Comparison of ENCODE assay signal across 17 cellular contexts in the genomic region with DNA sequence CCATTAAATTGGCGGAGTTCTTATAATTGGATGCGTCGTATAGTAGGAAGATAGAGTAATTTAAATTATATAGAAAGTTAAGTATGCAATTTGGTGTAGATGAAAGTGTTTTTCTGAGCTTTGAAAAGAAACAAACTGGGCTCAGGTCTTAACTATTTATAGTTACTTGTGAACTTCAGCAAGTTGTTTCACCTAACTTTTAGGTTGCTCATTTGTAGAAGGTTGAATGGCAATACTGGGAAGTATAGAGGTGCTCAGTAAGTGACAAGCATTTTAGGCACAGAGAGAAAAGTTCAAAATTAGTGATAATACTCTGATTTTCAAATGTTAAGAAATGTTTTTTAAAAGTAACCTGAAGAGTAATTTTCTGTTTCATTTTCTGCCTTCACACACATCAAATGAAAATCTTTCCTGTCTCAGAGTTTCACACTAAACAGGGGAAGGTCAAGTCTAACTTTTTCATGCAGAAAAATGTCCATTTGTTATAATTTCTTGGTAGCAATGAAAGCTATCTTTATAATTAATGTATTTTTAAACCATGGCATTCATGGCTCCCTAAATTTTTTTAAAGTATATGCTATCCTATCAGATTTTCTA.
DNase-seq lines count a peak whose midpoint lies in the region; ATAC-seq and TF ChIP-seq lines count a peak whose summit lies in the region.
"Had no signal": no experiment of that assay in that cellular context is flagged by ENCODE, and none has a peak within 500 bp of the region (broad histone marks: within the 10 kb centered on the region; RNA-seq: fewer than 3 reads in every experiment).

No MANE protein-coding gene starts in this region.

- peaks cover 5 to 7% of the 10 kb centered on the region in 2 donors for H3K36me3 ChIP-seq in ascending aorta
- H3K36me3 ChIP-seq: uterus had no signal

- no peak for TF ChIP-seq CTCF in ascending aorta (IDR thresholded peaks at IDR 0.05)

- H3K27me3 Mint-ChIP-seq in activated CD4-positive, alpha-beta memory T cell treated with anti-CD3 and anti-CD28 coated beads, Interleukin-2, amount 10 ng/mL, durations not matched to agents 7 days and 5 days, result no peaks in the 10 kb centered on the region

- no peaks in the 10 kb centered on the region for H3K9me3 ChIP-seq in ascending aorta
- H3K9me3 ChIP-seq: SJCRH30, uterus had no signal

- no peaks in the 10 kb centered on the region for H3K9me3 Mint-ChIP-seq in activated CD4-positive, alpha-beta memory T cell treated with anti-CD3 and anti-CD28 coated beads, Interleukin-2, amount 10 ng/mL, durations not matched to agents 7 days and 5 days
- H3K9me3 Mint-ChIP-seq: endodermal cell had no signal

- peaks cover 19% of the 10 kb centered on the region for H3K4me1 Mint-ChIP-seq in activated CD4-positive, alpha-beta memory T cell treated with anti-CD3 and anti-CD28 coated beads, Interleukin-2, amount 10 ng/mL, durations not matched to agents 7 days and 5 days
- H3K4me1 Mint-ChIP-seq: endodermal cell had no signal

- no peak for TF ChIP-seq POLR2A in erythroblast (IDR thresholded peaks at IDR 0.05; ENCODE audit: low read length)

- intact Hi-C loops in ascending aorta (cut with DNase I), result no loop called here

- no peaks in the 10 kb centered on the region for H3K27me3 ChIP-seq in ascending aorta
- H3K27me3 ChIP-seq: SJCRH30, uterus had no signal

- ATAC-seq in GM18867 (IDR thresholded peaks at IDR 0.05; ENCODE audit: unreplicated experiment), result peak; percentile 77
- ATAC-seq in GM21381 (IDR thresholded peaks at IDR 0.05; ENCODE audit: unreplicated experiment), result peak; percentile 65
- ATAC-seq in HG03025 (IDR thresholded peaks at IDR 0.05; ENCODE audit: low FRiP score, unreplicated experiment), result peak; percentile 87
- ATAC-seq: right cardiac atrium had no signal

- no peak overlapping the region for H3K27ac ChIP-seq in ascending aorta
- H3K27ac ChIP-seq: GM23248, SJCRH30, uterus had no signal

- CTCF ChIA-PET in activated CD4-positive, alpha-beta memory T cell treated with anti-CD3 and anti-CD28 coated beads, Interleukin-2, amount 10 ng/mL, durations not matched to agents 7 days and 5 days (lab: Charles Lee), result no interaction called here

- no peaks in the 10 kb centered on the region for H3K4me1 ChIP-seq in ascending aorta
- H3K4me1 ChIP-seq: SJCRH30, uterus had no signal

- no peak overlapping the region for H3K4me3 ChIP-seq in ascending aorta
- H3K4me3 ChIP-seq: GM23248, SJCRH30, uterus had no signal

- peaks cover 11% of the 10 kb centered on the region for H3K36me3 Mint-ChIP-seq in activated CD4-positive, alpha-beta memory T cell treated with anti-CD3 and anti-CD28 coated beads, Interleukin-2, amount 10 ng/mL, durations not matched to agents 7 days and 5 days (ENCODE audit: low read depth)

- DNase-seq in activated CD4-positive, alpha-beta memory T cell treated with anti-CD3 and anti-CD28 coated beads, Interleukin-2, amount 10 ng/mL, durations not matched to agents 7 days and 5 days, result no peak
- DNase-seq in DMS53 (lab: John Stamatoyannopoulos, UW), result no peak
- no peak for DNase-seq in ascending aorta (ENCODE audit: low spot score in 2 of 2)
- no peak for DNase-seq in erythroblast (lab: John Stamatoyannopoulos, UW)
- DNase-seq: activated CD4-positive, alpha-beta T cell treated with anti-CD3 and anti-CD28 coated beads, Interleukin-2, amount 50 U/mL, for 1 hour; aorta; DMS 273 treated with DMSO at 0.1 percent for 48 hours; endodermal cell; GM23248; midbrain; NCI-H510A treated with DMSO at 0.1 percent for 48 hours; right cardiac atrium; SJCRH30; uterus had no signal

- POLR2A ChIA-PET in activated CD4-positive, alpha-beta memory T cell treated with anti-CD3 and anti-CD28 coated beads, Interleukin-2, amount 10 ng/mL, durations not matched to agents 7 days and 5 days (lab: Charles Lee), result no interaction called here

- no peak overlapping the region for H3K4me3 Mint-ChIP-seq in activated CD4-positive, alpha-beta memory T cell treated with anti-CD3 and anti-CD28 coated beads, Interleukin-2, amount 10 ng/mL, durations not matched to agents 7 days and 5 days
- H3K4me3 Mint-ChIP-seq: endodermal cell had no signal

- H3K27ac Mint-ChIP-seq in activated CD4-positive, alpha-beta memory T cell treated with anti-CD3 and anti-CD28 coated beads, Interleukin-2, amount 10 ng/mL, durations not matched to agents 7 days and 5 days, result peak overlapping the region; percentile 47
- H3K27ac Mint-ChIP-seq: endodermal cell had no signal
